ENCODE assay signal across 1 cellular context in the genomic region with DNA sequence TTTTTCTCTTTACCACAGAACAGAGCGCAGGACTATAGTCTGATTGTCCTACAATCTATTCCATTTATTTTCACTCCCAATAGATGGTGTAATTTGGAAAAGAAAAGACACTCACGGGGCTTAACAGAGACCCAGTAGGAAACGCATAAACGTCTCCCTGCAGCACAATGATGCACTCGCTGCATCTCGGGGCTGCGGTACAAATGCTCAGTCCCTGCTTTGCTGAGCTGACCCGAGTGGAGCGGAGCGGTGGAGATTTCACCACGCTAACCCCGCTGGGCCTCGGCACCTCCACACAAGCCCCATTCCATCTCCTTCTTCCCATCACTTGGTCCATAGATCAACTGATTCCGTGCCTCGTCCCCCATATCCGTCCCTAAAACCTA.
TF ChIP-seq lines count a peak whose summit lies in the region.

No MANE protein-coding gene starts in this region.

TF ChIP-seq in IMR-90, 13 proteins besides CTCF, POLR2A, EP300 and RAD21 (continued from another document):
- TF ChIP-seq, protein P1, sequence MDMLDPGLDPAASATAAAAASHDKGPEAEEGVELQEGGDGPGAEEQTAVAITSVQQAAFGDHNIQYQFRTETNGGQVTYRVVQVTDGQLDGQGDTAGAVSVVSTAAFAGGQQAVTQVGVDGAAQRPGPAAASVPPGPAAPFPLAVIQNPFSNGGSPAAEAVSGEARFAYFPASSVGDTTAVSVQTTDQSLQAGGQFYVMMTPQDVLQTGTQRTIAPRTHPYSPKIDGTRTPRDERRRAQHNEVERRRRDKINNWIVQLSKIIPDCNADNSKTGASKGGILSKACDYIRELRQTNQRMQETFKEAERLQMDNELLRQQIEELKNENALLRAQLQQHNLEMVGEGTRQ (IDR thresholded peaks at IDR 0.05; ENCODE audit: low read depth, low read length), result no peak
- TF ChIP-seq CHD1 (IDR thresholded peaks at IDR 0.05; ENCODE audit: low read depth, low read length), result no peak
- no peak for TF ChIP-seq RCOR1 (IDR thresholded peaks at IDR 0.05; ENCODE audit: insufficient replicate concordance, low read length)
- no peak for TF ChIP-seq MXI1 (IDR thresholded peaks at IDR 0.05; ENCODE audit: borderline replicate concordance, low read depth, low read length)
- no peak for TF ChIP-seq FOS (IDR thresholded peaks at IDR 0.05; ENCODE audit: low read depth, low read length)
TF ChIP-seq in IMR-90: peak in this region for 0.
